ENCODE assay signal across 7 cellular contexts in genomic region chr11:3408722-3409121, GRCh38. TPM values are rescaled to one million over a fixed set of nuclear protein-coding genes. Genes with fewer than 3 reads are reported as not detected.
DNase-seq lines count a peak whose midpoint lies in the region; TF ChIP-seq lines count a peak whose summit lies in the region.
"Not testable (repeated sequence)": the region's sequence is repeated elsewhere in the genome, so short reads cannot be mapped to it uniquely, and the experiment has no call there.

No MANE protein-coding gene starts in this region.

- not testable (repeated sequence) for H3K4me3 ChIP-seq in GM12875 (ENCODE audit: low read depth, low read length); liver (ENCODE audit: low read depth in 1 of 3, low read length in 3 of 3)

- peak; percentile 26 for DNase-seq in NCI-H146 treated with DMSO at 0.1 percent for 48 hours (lab: John Stamatoyannopoulos, UW; ENCODE audit: unreplicated experiment)
- peak; percentile 19 for DNase-seq in SKM-1 (lab: John Stamatoyannopoulos, UW; ENCODE audit: unreplicated experiment)
- peak; percentile 52 for DNase-seq in activated T-helper 1 cell treated with Interleukin-2 at 50 U/mL for 16 hours (ENCODE audit: low read depth)
- peak; percentile 87 for DNase-seq in endothelial cell (ENCODE audit: low spot score)
- DNase-seq in stimulated activated CD4-positive, alpha-beta T cell treated with anti-CD3 and anti-CD28 coated beads, Interleukin-15, amount 100 ng/mL, for 1 hour (ENCODE audit: low read depth in 1 of 2, low spot score in 1 of 2) = peak; percentile 53 to 67

- TF ChIP-seq CTCF in GM12875 (IDR thresholded peaks at IDR 0.05; ENCODE audit: borderline replicate concordance, insufficient read depth, low read depth, low read length) (peak; percentile 64), endothelial cell (IDR thresholded peaks at IDR 0.05; ENCODE audit: unreplicated experiment) (peak; percentile 78), liver (IDR thresholded peaks at IDR 0.05; ENCODE audit: low read depth, low read length, missing input control) (peak; percentile 54)

- H3K4me1 ChIP-seq in liver (ENCODE audit: control insufficient read depth in 4 of 4, insufficient read depth in 4 of 4, low read length in 3 of 4) = not testable (repeated sequence)

- H3K27me3 Mint-ChIP-seq in endothelial cell (ENCODE audit: unreplicated experiment) = not testable (repeated sequence)

- H3K4me1 Mint-ChIP-seq in endothelial cell (ENCODE audit: unreplicated experiment) = not testable (repeated sequence)

- not testable (repeated sequence) for H3K27ac ChIP-seq in liver (ENCODE audit: low read depth in 1 of 2, low read length in 2 of 2)

- peak; percentile 61 to 62 for TF ChIP-seq RAD21 in liver (IDR thresholded peaks at IDR 0.05)

- H3K27me3 ChIP-seq in liver (ENCODE audit: control insufficient read depth in 4 of 4, insufficient read depth in 4 of 4, low read length in 3 of 4) = not testable (repeated sequence)

- H3K27ac Mint-ChIP-seq in endothelial cell (ENCODE audit: unreplicated experiment) = not testable (repeated sequence)

- not testable (repeated sequence) for H3K36me3 Mint-ChIP-seq in endothelial cell (ENCODE audit: low read depth, unreplicated experiment)

- not testable (repeated sequence) for H3K36me3 ChIP-seq in liver (ENCODE audit: control insufficient read depth in 4 of 4, insufficient read depth in 3 of 4, low read depth in 1 of 4, low read length in 3 of 4)

- not testable (repeated sequence) for H3K9ac ChIP-seq in liver (ENCODE audit: low read depth in 1 of 2, low read length in 2 of 2)

- not testable (repeated sequence) for H3K9me3 ChIP-seq in liver (ENCODE audit: control insufficient read depth in 4 of 4, low read length in 3 of 4)

- WGBS in liver = 15% methylated on average over 12 of the region's 12 CpGs

- H3K4me3 Mint-ChIP-seq in endothelial cell (ENCODE audit: unreplicated experiment) = not testable (repeated sequence)

- not testable (repeated sequence) for H3K9me3 Mint-ChIP-seq in endothelial cell (ENCODE audit: unreplicated experiment)

RNA-seq across cellular contexts. Expression of gene ZNF195, which starts 29.8 kb away (rescaled TPM):
- 46.0 TPM for total RNA-seq in endothelial cell (ENCODE audit: unreplicated experiment)
- 10 to 100 TPM in 1 of 2 donors, 1 to 10 TPM in 1; 9.9 to 12.3 TPM for total RNA-seq in liver
- 10 to 100 TPM in 1 of 2 donors, 1 to 10 TPM in 1; 4.3 to 12.4 TPM for polyA plus RNA-seq in liver

Comparison
In these comparisons a context has a peak if more than half of its experiments do, and no peak if none do; other contexts are left out.
1. DNase-seq: peak in every context shown above with its lines; median percentile 87 in endothelial cell; 60 in stimulated activated CD4-positive, alpha-beta T cell treated with anti-CD3 and anti-CD28 coated beads, Interleukin-15, amount 100 ng/mL, for 1 hour; 52 in activated T-helper 1 cell treated with Interleukin-2 at 50 U/mL for 16 hours; 26 in NCI-H146 treated with DMSO at 0.1 percent for 48 hours; 19 in SKM-1.